ENCODE assay signal across 3 cellular contexts in genomic region chr21:43331111-43331961, GRCh38.
TF ChIP-seq lines count a peak whose summit lies in the region.

No MANE protein-coding gene starts in this region.

TF ChIP-seq in A549, 52 proteins besides CTCF, POLR2A, EP300 and RAD21:
- TF ChIP-seq SMC3 (IDR thresholded peaks at IDR 0.05) = no peak
- TF ChIP-seq, protein P1, sequence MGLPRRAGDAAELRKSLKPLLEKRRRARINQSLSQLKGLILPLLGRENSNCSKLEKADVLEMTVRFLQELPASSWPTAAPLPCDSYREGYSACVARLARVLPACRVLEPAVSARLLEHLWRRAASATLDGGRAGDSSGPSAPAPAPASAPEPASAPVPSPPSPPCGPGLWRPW (IDR thresholded peaks at IDR 0.05) = no peak
- no peak for TF ChIP-seq HEYL (CRISPR knock-in tag; IDR thresholded peaks at IDR 0.05)
- no peak for TF ChIP-seq FOSB (CRISPR knock-in tag; IDR thresholded peaks at IDR 0.05)
- TF ChIP-seq ZSCAN20 (CRISPR knock-in tag; IDR thresholded peaks at IDR 0.05) = no peak
- TF ChIP-seq SREBF2 (IDR thresholded peaks at IDR 0.05) = no peak
- TF ChIP-seq GATA3 (IDR thresholded peaks at IDR 0.05; ENCODE audit: borderline replicate concordance) = no peak
- TF ChIP-seq CEBPB (IDR thresholded peaks at IDR 0.05) = no peak
- no peak for TF ChIP-seq KDM1A (IDR thresholded peaks at IDR 0.05; ENCODE audit: low read depth)
- TF ChIP-seq MAZ (IDR thresholded peaks at IDR 0.05; ENCODE audit: borderline replicate concordance, low read depth, low read length) = no peak
- no peak for TF ChIP-seq RFX5 (IDR thresholded peaks at IDR 0.05)
- no peak for TF ChIP-seq ESRRA (IDR thresholded peaks at IDR 0.05; ENCODE audit: borderline replicate concordance, low read length)
- TF ChIP-seq RARB (CRISPR knock-in tag; IDR thresholded peaks at IDR 0.05) = no peak
- TF ChIP-seq HOXA7 (CRISPR knock-in tag; IDR thresholded peaks at IDR 0.05) = no peak
- no peak for TF ChIP-seq CBX8 (IDR thresholded peaks at IDR 0.05)

TF ChIP-seq in IMR-90, 13 proteins besides CTCF, POLR2A, EP300 and RAD21:
- no peak for TF ChIP-seq NFE2L2 (IDR thresholded peaks at IDR 0.05; ENCODE audit: low read depth, low read length)
- TF ChIP-seq RCOR1 (IDR thresholded peaks at IDR 0.05; ENCODE audit: insufficient replicate concordance, low read length) = no peak
- TF ChIP-seq SMC3 (IDR thresholded peaks at IDR 0.05; ENCODE audit: low read depth, low read length) = no peak
- no peak for TF ChIP-seq USF2 (IDR thresholded peaks at IDR 0.05; ENCODE audit: low read depth, low read length)
- TF ChIP-seq FOS (IDR thresholded peaks at IDR 0.05; ENCODE audit: low read depth, low read length) = no peak
- peak; percentile 49 for TF ChIP-seq CEBPB (IDR thresholded peaks at IDR 0.05; ENCODE audit: low read depth, low read length)

TF ChIP-seq in endothelial cell of umbilical vein, 7 proteins besides CTCF, POLR2A, EP300 and RAD21:
- no peak for TF ChIP-seq MAX (IDR thresholded peaks at IDR 0.05; ENCODE audit: insufficient read depth, insufficient read length)
- TF ChIP-seq FOS (IDR thresholded peaks at IDR 0.05; ENCODE audit: borderline replicate concordance, insufficient read depth, low read length) = no peak
